Comparison of ENCODE assay signal across 21 cellular contexts in genomic region chr6:156250593-156250992, GRCh38.
DNase-seq lines count a peak whose midpoint lies in the region; ATAC-seq, FAIRE-seq and TF ChIP-seq lines count a peak whose summit lies in the region.
"Had no signal": no experiment of that assay in that cellular context is flagged by ENCODE, and none has a peak within 500 bp of the region (broad histone marks: within the 10 kb centered on the region; RNA-seq: fewer than 3 reads in every experiment).

No MANE protein-coding gene starts in this region.

- intact Hi-C loops in activated CD4-positive, alpha-beta T cell treated with anti-CD3 and anti-CD28 coated beads for 36 hours (cut with DNase I, micrococcal nuclease) = loop anchor here (1.0 to 10.0 kb wide), 7 partner anchors 56 to 926 kb away; no protein-coding TSS in a partner anchor

- H3K27me3 Mint-ChIP-seq in activated CD4-positive, alpha-beta T cell treated with anti-CD3 and anti-CD28 coated beads for 36 hours = peaks cover 4% of the 10 kb centered on the region

- ATAC-seq in activated CD4-positive, alpha-beta T cell treated with anti-CD3 and anti-CD28 coated beads for 36 hours = peak; percentile 97
- ATAC-seq in stimulated activated effector memory CD8-positive, alpha-beta T cell treated with anti-CD3 and anti-CD28 coated beads, Interleukin-12 subunit alpha, Interleukin-12 subunit beta, amount 100 ng/mL, for 72 hours = peak; percentile 91
- ATAC-seq in GM18502 (IDR thresholded peaks at IDR 0.05; ENCODE audit: poor library complexity, unreplicated experiment) = no peak
- ATAC-seq: A549, left lobe of liver, SK-N-SH treated with all-trans-retinoic acid at 6 μM for 48 hours had no signal

- no peak for TF ChIP-seq CTCF in bronchial epithelial cell (IDR thresholded peaks at IDR 0.05; ENCODE audit: insufficient read depth, low read length, severe bottlenecking)

- peak overlapping the region; percentile 97 for H3K27ac Mint-ChIP-seq in activated CD4-positive, alpha-beta T cell treated with anti-CD3 and anti-CD28 coated beads for 36 hours
- no peak overlapping the region for H3K27ac Mint-ChIP-seq in stimulated activated effector memory CD8-positive, alpha-beta T cell treated with anti-CD3 and anti-CD28 coated beads, Interleukin-12 subunit alpha, Interleukin-12 subunit beta, amount 100 ng/mL, for 72 hours
- H3K27ac Mint-ChIP-seq: CD14-positive monocyte had no signal

- H3K4me3 Mint-ChIP-seq in activated CD4-positive, alpha-beta T cell treated with anti-CD3 and anti-CD28 coated beads for 36 hours = no peak overlapping the region
- H3K4me3 Mint-ChIP-seq in stimulated activated effector memory CD8-positive, alpha-beta T cell treated with anti-CD3 and anti-CD28 coated beads, Interleukin-12 subunit alpha, Interleukin-12 subunit beta, amount 100 ng/mL, for 72 hours = no peak overlapping the region
- H3K4me3 Mint-ChIP-seq: CD14-positive monocyte had no signal

- H3K9me3 Mint-ChIP-seq in activated CD4-positive, alpha-beta T cell treated with anti-CD3 and anti-CD28 coated beads for 36 hours (ENCODE audit: low read depth) = peaks cover 8% of the 10 kb centered on the region
- peaks cover under 1% of the 10 kb centered on the region for H3K9me3 Mint-ChIP-seq in stimulated activated effector memory CD8-positive, alpha-beta T cell treated with anti-CD3 and anti-CD28 coated beads, Interleukin-12 subunit alpha, Interleukin-12 subunit beta, amount 100 ng/mL, for 72 hours

- no peak for FAIRE-seq in bronchial epithelial cell (lab: Jason Lieb, UNC)
- FAIRE-seq: A549, TTC549 had no signal

- peak; percentile 74 for DNase-seq in activated CD4-positive, alpha-beta T cell treated with anti-CD3 and anti-CD28 coated beads for 36 hours
- DNase-seq in activated CD4-positive, alpha-beta T cell treated with anti-CD3 and anti-CD28 coated beads for 1 hour = no peak
- peak; percentile 62 for DNase-seq in activated CD4-positive, alpha-beta T cell treated with anti-CD3 and anti-CD28 coated beads for 48 hours
- DNase-seq in bronchial epithelial cell (ENCODE audit: low read depth) = peak; percentile 4
- DNase-seq in stimulated activated effector memory CD8-positive, alpha-beta T cell treated with anti-CD3 and anti-CD28 coated beads, Interleukin-12 subunit alpha, Interleukin-12 subunit beta, amount 100 ng/mL, for 72 hours (ENCODE audit: low spot score in 2 of 2) = no peak
- no peak for DNase-seq in globus pallidus (ENCODE audit: low spot score)
- no peak for DNase-seq in H4 (ENCODE audit: low spot score)
- DNase-seq: activated CD8-positive, alpha-beta memory T cell treated with anti-CD3 and anti-CD28 coated beads, Interleukin-2, amount 50 U/mL, for 4 hours; DMS53; NCI-H187; NCI-H510A; occipital lobe; PC-9; tibial artery had no signal

- POLR2A ChIA-PET in activated CD4-positive, alpha-beta T cell treated with anti-CD3 and anti-CD28 coated beads for 36 hours (lab: Charles Lee) = no interaction called here

- no peaks in the 10 kb centered on the region for H3K27me3 ChIP-seq in bronchial epithelial cell (ENCODE audit: control insufficient read depth, insufficient read depth, low read length)
- H3K27me3 ChIP-seq: ascending aorta, tibial artery had no signal

- CTCF ChIA-PET in activated CD4-positive, alpha-beta T cell treated with anti-CD3 and anti-CD28 coated beads for 36 hours (lab: Charles Lee) = no interaction called here

- no peaks in the 10 kb centered on the region for H3K36me3 ChIP-seq in bronchial epithelial cell (ENCODE audit: control insufficient read depth, insufficient read depth, low read length)
- H3K36me3 ChIP-seq: ascending aorta, tibial artery had no signal

- H3K36me3 Mint-ChIP-seq in activated CD4-positive, alpha-beta T cell treated with anti-CD3 and anti-CD28 coated beads for 36 hours (ENCODE audit: low read depth) = peaks cover 18% of the 10 kb centered on the region
- no peaks in the 10 kb centered on the region for H3K36me3 Mint-ChIP-seq in stimulated activated effector memory CD8-positive, alpha-beta T cell treated with anti-CD3 and anti-CD28 coated beads, Interleukin-12 subunit alpha, Interleukin-12 subunit beta, amount 100 ng/mL, for 72 hours
- H3K36me3 Mint-ChIP-seq: CD14-positive monocyte had no signal

- H3K4me3 ChIP-seq in bronchial epithelial cell (ENCODE audit: low read depth, low read length) = no peak overlapping the region
- H3K4me3 ChIP-seq: A549, ascending aorta, PC-9, tibial artery had no signal

- H3K4me1 Mint-ChIP-seq in activated CD4-positive, alpha-beta T cell treated with anti-CD3 and anti-CD28 coated beads for 36 hours = peaks cover 29% of the 10 kb centered on the region
- H3K4me1 Mint-ChIP-seq in stimulated activated effector memory CD8-positive, alpha-beta T cell treated with anti-CD3 and anti-CD28 coated beads, Interleukin-12 subunit alpha, Interleukin-12 subunit beta, amount 100 ng/mL, for 72 hours = peaks cover 11% of the 10 kb centered on the region
- H3K4me1 Mint-ChIP-seq: CD14-positive monocyte had no signal

Comparison
In these comparisons a context has a peak if more than half of its experiments do, and no peak if none do; other contexts are left out.
1. DNase-seq: peak in activated CD4-positive, alpha-beta T cell treated with anti-CD3 and anti-CD28 coated beads for 36 hours (single experiment), activated CD4-positive, alpha-beta T cell treated with anti-CD3 and anti-CD28 coated beads for 48 hours (single experiment) and bronchial epithelial cell (single experiment); none in activated CD4-positive, alpha-beta T cell treated with anti-CD3 and anti-CD28 coated beads for 1 hour (single experiment), stimulated activated effector memory CD8-positive, alpha-beta T cell treated with anti-CD3 and anti-CD28 coated beads, Interleukin-12 subunit alpha, Interleukin-12 subunit beta, amount 100 ng/mL, for 72 hours (0 of 2), globus pallidus (single experiment) and H4 (single experiment).